In the genomic region with DNA sequence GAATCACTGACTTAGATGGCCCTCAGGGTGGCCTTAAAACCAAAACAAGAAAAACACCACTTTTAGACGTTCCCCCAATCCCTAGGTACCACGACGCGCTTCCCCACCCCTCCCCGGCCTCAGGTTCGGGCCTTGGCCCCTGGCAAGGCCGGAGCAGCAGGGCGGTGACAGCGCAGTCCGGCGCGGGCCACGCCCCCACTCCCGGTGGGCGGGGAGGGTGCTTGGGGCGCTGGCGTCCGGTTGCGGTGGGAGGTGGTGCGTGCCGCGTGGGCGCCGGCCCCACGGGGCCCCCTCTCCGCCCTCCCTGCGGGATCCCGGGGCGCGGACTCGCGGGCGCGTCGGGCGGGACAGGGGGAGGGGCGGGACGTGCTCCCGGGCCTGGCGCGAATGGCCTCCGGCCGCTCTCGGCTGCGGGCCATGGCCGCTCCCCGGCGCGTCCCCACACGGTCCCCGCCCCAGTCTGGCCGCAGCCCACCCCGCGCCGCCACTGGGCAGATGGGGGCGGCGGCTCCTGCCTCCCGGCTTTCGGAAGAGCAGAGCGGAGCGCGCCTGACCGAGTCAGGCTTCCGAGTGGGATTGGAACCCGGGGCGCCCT, we compare ENCODE assay signal across 8 cellular contexts. TPM values are rescaled to one million over a fixed set of nuclear protein-coding genes. Genes with fewer than 3 reads are reported as not detected.
A peak's percentile ranks its signal among the peaks of the same experiment; 100 is the strongest.
DNase-seq lines count a peak whose midpoint lies in the region; ATAC-seq, FAIRE-seq and TF ChIP-seq lines count a peak whose summit lies in the region.

No MANE protein-coding gene starts in this region.

- no peak for FAIRE-seq in keratinocyte (lab: Jason Lieb, UNC)

- H3K4me1 Mint-ChIP-seq in CD8-positive, alpha-beta T cell (ENCODE audit: low read depth), result no peaks in the 10 kb centered on the region

- H3K4me3 Mint-ChIP-seq in CD8-positive, alpha-beta T cell, result no peak overlapping the region

- H3K4me3 ChIP-seq in adipocyte (ENCODE audit: low read length), result peak overlapping the region; percentile 84
- H3K4me3 ChIP-seq in keratinocyte (ENCODE audit: control insufficient read depth in 2 of 3, extremely low read depth in 1 of 3, insufficient read depth in 2 of 3, low read depth in 1 of 3, low read length in 3 of 3), result peak overlapping the region; percentile 35 to 62 (median 57)
- H3K4me3 ChIP-seq in stomach smooth muscle (ENCODE audit: low read length in 2 of 2), result peak overlapping the region; percentile 81 to 84
- H3K4me3 ChIP-seq in CD8-positive, alpha-beta T cell (ENCODE audit: low read depth, low read length), result no peak overlapping the region

- H3K9me3 Mint-ChIP-seq in CD8-positive, alpha-beta T cell, result peaks cover 2% of the 10 kb centered on the region

- H3K27me3 ChIP-seq in adipocyte (replicated peaks; ENCODE audit: control insufficient read depth, insufficient read depth, low read length) (no peaks in the 10 kb centered on the region), keratinocyte (ENCODE audit: control insufficient read depth, extremely low read depth, insufficient read depth, low read length) (peaks cover 21% of the 10 kb centered on the region), stomach smooth muscle (ENCODE audit: control insufficient read depth in 1 of 2, insufficient read depth in 2 of 2, low read length in 2 of 2) (no peaks in the 10 kb centered on the region), foreskin keratinocyte (peaks cover 26% of the 10 kb centered on the region)
- peaks cover 5% of the 10 kb centered on the region for H3K27me3 ChIP-seq in CD8-positive, alpha-beta T cell (ENCODE audit: insufficient read depth, low read length)

- POLR2A ChIA-PET in CD8-positive, alpha-beta T cell (lab: Charles Lee), result no interaction called here

- H3K27me3 Mint-ChIP-seq in CD8-positive, alpha-beta T cell (ENCODE audit: low read depth), result peaks cover 31% of the 10 kb centered on the region

- dilution Hi-C loops in keratinocyte (cut with MboI; ENCODE audit: extremely low pct_ligation_motif_present, low sequenced_read_pairs), result no loop called here

- no peaks in the 10 kb centered on the region for H3K36me3 Mint-ChIP-seq in CD8-positive, alpha-beta T cell

- intact Hi-C loops in CD8-positive, alpha-beta T cell (cut with DNase I, micrococcal nuclease), result no loop called here

- no peaks in the 10 kb centered on the region for H4K20me1 ChIP-seq in keratinocyte (ENCODE audit: control insufficient read depth, extremely low read depth, insufficient read depth, low read length)

- no peak overlapping the region for H3K27ac Mint-ChIP-seq in CD8-positive, alpha-beta T cell

- H3K27ac ChIP-seq in keratinocyte (ENCODE audit: control insufficient read depth, insufficient read depth, low read length), result no peak overlapping the region
- H3K27ac ChIP-seq in stomach smooth muscle (ENCODE audit: low read length), result peak overlapping the region; percentile 62
- no peak overlapping the region for H3K27ac ChIP-seq in foreskin keratinocyte
- H3K27ac ChIP-seq in CD8-positive, alpha-beta T cell (ENCODE audit: low read depth, low read length), result no peak overlapping the region

- H2AFZ ChIP-seq in keratinocyte (ENCODE audit: control insufficient read depth, low read length), result peak overlapping the region; percentile 55

- H3K4me1 ChIP-seq in adipocyte (ENCODE audit: control insufficient read depth, insufficient read depth, low read length) (peaks cover 26% of the 10 kb centered on the region), keratinocyte (ENCODE audit: control insufficient read depth, extremely low read depth, insufficient read depth, low read length) (peaks cover 21% of the 10 kb centered on the region), stomach smooth muscle (ENCODE audit: control insufficient read depth, insufficient read depth, low read length) (peaks cover 21% of the 10 kb centered on the region), foreskin keratinocyte (peaks cover 15% of the 10 kb centered on the region)
- H3K4me1 ChIP-seq in CD8-positive, alpha-beta T cell (ENCODE audit: insufficient read depth, low read length), result no peaks in the 10 kb centered on the region

- TF ChIP-seq CTCF in keratinocyte (optimal IDR thresholded peaks at IDR 0.05 in 1 of 3, IDR thresholded peaks at IDR 0.05 in 1 of 3, conservative IDR thresholded peaks at IDR 0.05 in 1 of 3; ENCODE audit: extremely low read depth in 1 of 3, insufficient read depth in 2 of 3, low read length in 3 of 3) (no peak), foreskin keratinocyte (conservative IDR thresholded peaks at IDR 0.05) (no peak)
- TF ChIP-seq CTCF in CD8-positive, alpha-beta T cell (IDR thresholded peaks at IDR 0.05), result no peak

- no peak for TF ChIP-seq POLR2A in GM18505 (IDR thresholded peaks at IDR 0.05; ENCODE audit: borderline replicate concordance, extremely low read depth, insufficient read depth, insufficient read length)

- DNase-seq in adipocyte (ENCODE audit: low read depth) (no peak), keratinocyte (ENCODE audit: low read depth, low spot score) (no peak), foreskin keratinocyte (no peak), NCI-H446 (lab: John Stamatoyannopoulos, UW) (no peak)
- DNase-seq in CD8-positive, alpha-beta T cell, result no peak

- no peaks in the 10 kb centered on the region for H3K9me3 ChIP-seq in adipocyte (ENCODE audit: control insufficient read depth, low read length)
- H3K9me3 ChIP-seq in keratinocyte (ENCODE audit: control insufficient read depth, low read depth, low read length), result no peaks in the 10 kb centered on the region
- H3K9me3 ChIP-seq in stomach smooth muscle (ENCODE audit: control insufficient read depth in 2 of 2, low read length in 2 of 2), result no peaks in the 10 kb centered on the region
- H3K9me3 ChIP-seq in CD8-positive, alpha-beta T cell (ENCODE audit: low read length), result no peaks in the 10 kb centered on the region

- peak overlapping the region; percentile 84 for H3K9ac ChIP-seq in adipocyte (ENCODE audit: low read length)
- H3K9ac ChIP-seq in keratinocyte (ENCODE audit: control insufficient read depth, extremely low read depth, insufficient read depth, low read length), result peak overlapping the region; percentile 39
- H3K9ac ChIP-seq in stomach smooth muscle (ENCODE audit: low read length in 2 of 2), result peak overlapping the region; percentile 47 to 70

- CTCF ChIA-PET in CD8-positive, alpha-beta T cell (lab: Charles Lee), result no interaction called here

- H3K36me3 ChIP-seq in adipocyte (ENCODE audit: control insufficient read depth, insufficient read depth, low read length, severe bottlenecking) (no peaks in the 10 kb centered on the region), keratinocyte (ENCODE audit: control insufficient read depth in 2 of 2, extremely low read depth in 1 of 2, insufficient read depth in 2 of 2, low read length in 2 of 2) (no peaks in the 10 kb centered on the region), stomach smooth muscle (ENCODE audit: control insufficient read depth in 2 of 2, insufficient read depth in 2 of 2, low read length in 2 of 2) (no peaks in the 10 kb centered on the region)
- no peaks in the 10 kb centered on the region for H3K36me3 ChIP-seq in CD8-positive, alpha-beta T cell (ENCODE audit: insufficient read depth, low read length)

- H3K9me1 ChIP-seq in keratinocyte (ENCODE audit: control insufficient read depth, extremely low read depth, insufficient read depth, low read length), result no peaks in the 10 kb centered on the region

- ATAC-seq in GM18505 (IDR thresholded peaks at IDR 0.05; ENCODE audit: unreplicated experiment) (peak; percentile 36), HG02885 (IDR thresholded peaks at IDR 0.05; ENCODE audit: poor library complexity, unreplicated experiment) (peak; percentile 38), foreskin keratinocyte (no peak)
- no peak for ATAC-seq in CD8-positive, alpha-beta T cell

- H3K4me2 ChIP-seq in keratinocyte (ENCODE audit: control insufficient read depth, extremely low read depth, insufficient read depth, low read depth, low read length), result peak overlapping the region; percentile 81

- H3K79me2 ChIP-seq in keratinocyte (ENCODE audit: control insufficient read depth, insufficient read depth, low read length), result no peaks in the 10 kb centered on the region

RNA-seq across cellular contexts. Expression of a gene that starts 0.9 kb away (rescaled TPM):
- polyA plus RNA-seq in keratinocyte (0.01 to 0.06 TPM (median 0.02 TPM) in 3 replicates), foreskin keratinocyte (0.06 and 0.09 TPM in 2 replicates)
- 0.05 TPM for polyA plus RNA-seq in keratinocyte (2011; ENCODE audit: low read depth)
- polyA plus RNA-seq in keratinocyte (2011; cell fraction: cytosol; rRNA removed), result 0.02 and 0.03 TPM in 2 replicates
- polyA plus RNA-seq in keratinocyte (2011; cell fraction: nucleus; rRNA removed), result 0.06 and 0.07 TPM in 2 replicates
- polyA plus RNA-seq in keratinocyte (2012; ENCODE audit: low replicate concordance), result 0.06 and 0.11 TPM in 2 replicates
- polyA minus RNA-seq in keratinocyte, result 0.03 TPM in 2 of 3 replicates, not detected in the other
- polyA minus RNA-seq in keratinocyte (2011; cell fraction: cytosol; rRNA and poly(A)+ RNA removed), result not detected
- polyA minus RNA-seq in keratinocyte (2011; cell fraction: nucleus; rRNA and poly(A)+ RNA removed), result 0.11 TPM in 1 of 2 replicates, not detected in the other
- 0.07 and 0.10 TPM in 2 replicates for total RNA-seq in foreskin keratinocyte
- total RNA-seq in CD8-positive, alpha-beta T cell, result not detected

Comparison
In these comparisons a context has a peak if more than half of its experiments do, and no peak if none do; other contexts are left out.
1. ATAC-seq: peak in GM18505 (single experiment) and HG02885 (single experiment); none in foreskin keratinocyte (single experiment) and CD8-positive, alpha-beta T cell (single experiment).
2. Peak in every context shown above with its lines, with median percentiles within 50 percentile points of each other: H3K9ac ChIP-seq.